8 cellular contexts compared by ENCODE assay signal in genomic region chrX:28586891-28587635, GRCh38. TPM values are rescaled to one million over a fixed set of nuclear protein-coding genes. Genes with fewer than 3 reads are reported as not detected.
DNase-seq lines count a peak whose midpoint lies in the region; ATAC-seq and TF ChIP-seq lines count a peak whose summit lies in the region.

Gene IL1RAPL1, plus strand, starts transcription at chrX:28587446.

- H3K4me3 Mint-ChIP-seq in GM23338 (no peak within 1 kb of the TSS), natural killer cell (no peak within 1 kb of the TSS)

- H4K20me1 ChIP-seq in GM23338 (replicated peaks; ENCODE audit: insufficient read depth), result no peaks in the 10 kb centered on the region

- TF ChIP-seq CTCF in GM23338 (conservative IDR thresholded peaks at IDR 0.05; ENCODE audit: low read depth in 2 of 2) (no peak), gastrocnemius medialis (IDR thresholded peaks at IDR 0.05 in 4 of 5, conservative IDR thresholded peaks at IDR 0.05 in 1 of 5) (no peak), natural killer cell (IDR thresholded peaks at IDR 0.05) (no peak)

- H3K4me3 ChIP-seq in GM23338 (peak within 1 kb of the TSS; percentile 64), gastrocnemius medialis (peak within 1 kb of the TSS; percentile 34 to 45 (median 38))

- no peaks in the 10 kb centered on the region for H3K36me3 ChIP-seq in GM23338 (ENCODE audit: insufficient read depth)
- no peaks in the 10 kb centered on the region for H3K36me3 ChIP-seq in gastrocnemius medialis

- in situ Hi-C loops in gastrocnemius medialis (cut with MboI; ENCODE audit: low sequenced_read_pairs in 4 of 4), result no loop called here

- H3K27me3 ChIP-seq in GM23338 (ENCODE audit: insufficient read depth) (no peaks in the 10 kb centered on the region), gastrocnemius medialis (peaks cover 0 to 12% (median 0%) of the 10 kb centered on the region in 3 donors)

- H3K9me3 Mint-ChIP-seq in GM23338, result no peaks in the 10 kb centered on the region
- H3K9me3 Mint-ChIP-seq in natural killer cell, result no peaks in the 10 kb centered on the region

- TF ChIP-seq POLR2A in gastrocnemius medialis (IDR thresholded peaks at IDR 0.05), result no peak

- H3K79me2 ChIP-seq in GM23338 (replicated peaks; ENCODE audit: insufficient read depth), result no peaks in the 10 kb centered on the region

- DNase-seq in GM23338 (ENCODE audit: low spot score), result no peak
- peak; percentile 58 for DNase-seq in amniotic epithelial cell (ENCODE audit: low read depth)
- DNase-seq in hypothalamus (lab: John Stamatoyannopoulos, UW), result peak in 29 of 51 donors; percentile 0 to 82 (median 7)
- DNase-seq in gastrocnemius medialis, result no peak
- DNase-seq in NCI-H2171 (lab: John Stamatoyannopoulos, UW), result no peak
- no peak for DNase-seq in T-helper 1 cell
- no peak for DNase-seq in natural killer cell

- no peak within 1 kb of the TSS for H3K27ac ChIP-seq in GM23338 (ENCODE audit: low read depth)
- peak within 1 kb of the TSS in 2 of 4 donors; percentile 28 to 51 for H3K27ac ChIP-seq in gastrocnemius medialis

- H3K4me1 Mint-ChIP-seq in GM23338 (peaks cover 21% of the 10 kb centered on the region; the same call in 2 of the 3 replicates), natural killer cell (no peaks in the 10 kb centered on the region)

- intact Hi-C loops in gastrocnemius medialis (cut with DNase I; ENCODE audit: low total_unique reads), result no loop called here
- intact Hi-C loops in natural killer cell (cut with micrococcal nuclease), result no loop called here

- H3K27ac Mint-ChIP-seq in GM23338 (no peak within 1 kb of the TSS), natural killer cell (no peak within 1 kb of the TSS)

- ATAC-seq in GM23338 (peak; percentile 56), gastrocnemius medialis (peak; percentile 63 to 65), HG03460 (IDR thresholded peaks at IDR 0.05; ENCODE audit: unreplicated experiment) (no peak), natural killer cell (no peak)

- H3K27me3 Mint-ChIP-seq in GM23338 (ENCODE audit: insufficient read depth, low read depth, poor library complexity) (no peaks in the 10 kb centered on the region), natural killer cell (ENCODE audit: low read depth in 2 of 2) (no peaks in the 10 kb centered on the region)

- peak within 1 kb of the TSS; percentile 82 for H3K4me2 ChIP-seq in GM23338

- H3K4me1 ChIP-seq in GM23338 (ENCODE audit: insufficient read depth), result peaks cover 32% of the 10 kb centered on the region
- no peaks in the 10 kb centered on the region for H3K4me1 ChIP-seq in gastrocnemius medialis

- H2AFZ ChIP-seq in GM23338, result peak within 1 kb of the TSS; percentile 10; the same call in 1 of the 2 replicates

- no peaks in the 10 kb centered on the region for H3F3A ChIP-seq in GM23338 (replicated peaks; ENCODE audit: low read depth)

- H3K36me3 Mint-ChIP-seq in GM23338 (ENCODE audit: low read depth), result no peaks in the 10 kb centered on the region
- no peaks in the 10 kb centered on the region for H3K36me3 Mint-ChIP-seq in natural killer cell

- no peaks in the 10 kb centered on the region for H3K9me3 ChIP-seq in gastrocnemius medialis

- H3K9me2 ChIP-seq in GM23338 (ENCODE audit: insufficient read depth), result no peaks in the 10 kb centered on the region

TF ChIP-seq in GM23338, 12 proteins besides CTCF, POLR2A, EP300 and RAD21:
- TF ChIP-seq EZH2phosphoT487 (IDR thresholded peaks at IDR 0.05; ENCODE audit: unreplicated experiment) (no peak), JUNB (IDR thresholded peaks at IDR 0.05; ENCODE audit: unreplicated experiment) (no peak), CREB1 (CRISPR knock-in tag; IDR thresholded peaks at IDR 0.05; ENCODE audit: low read depth) (no peak), STAT1 (IDR thresholded peaks at IDR 0.05; ENCODE audit: unreplicated experiment) (no peak), REST (IDR thresholded peaks at IDR 0.05; ENCODE audit: unreplicated experiment) (no peak), POLR2AphosphoS5 (IDR thresholded peaks at IDR 0.05; ENCODE audit: low read depth) (no peak), EZH2 (IDR thresholded peaks at IDR 0.05; ENCODE audit: low read depth, unreplicated experiment) (no peak), NANOG (IDR thresholded peaks at IDR 0.05; ENCODE audit: borderline replicate concordance) (no peak)

RNA-seq across cellular contexts. Expression of gene IL1RAPL1, which starts in this region (rescaled TPM):
- 0.23 and 0.49 TPM in 2 replicates for total RNA-seq in GM23338 (2014; rRNA removed; shearing (Covaris generic))
- polyA plus RNA-seq in GM23338 (2016; fragmentation: Nextera tagmentation; extraction: Ambion mirVana), result 0.18 TPM in 1 of 2 replicates, not detected in the other
- total RNA-seq in gastrocnemius medialis, result under 1 TPM in 2 of 4 donors, not detected in 2; 0.16 to 0.46 TPM
- not detected for total RNA-seq in natural killer cell

Comparison
In these comparisons a context has a peak if more than half of its experiments do, and no peak if none do; other contexts are left out.
1. Peak in ATAC-seq, H3K4me3 ChIP-seq and H3K4me2 ChIP-seq in GM23338; RNA of the gene not detected or under 1 TPM.
2. Peak in ATAC-seq and H3K4me3 ChIP-seq in gastrocnemius medialis; RNA of the gene not detected or under 1 TPM.
3. DNase-seq: peak in amniotic epithelial cell (single experiment) and hypothalamus (29 of 51); none in GM23338 (single experiment), gastrocnemius medialis (0 of 2), NCI-H2171 (single experiment), T-helper 1 cell (0 of 5) and natural killer cell (single experiment).